ENCODE assay signal across 16 cellular contexts in the genomic region with DNA sequence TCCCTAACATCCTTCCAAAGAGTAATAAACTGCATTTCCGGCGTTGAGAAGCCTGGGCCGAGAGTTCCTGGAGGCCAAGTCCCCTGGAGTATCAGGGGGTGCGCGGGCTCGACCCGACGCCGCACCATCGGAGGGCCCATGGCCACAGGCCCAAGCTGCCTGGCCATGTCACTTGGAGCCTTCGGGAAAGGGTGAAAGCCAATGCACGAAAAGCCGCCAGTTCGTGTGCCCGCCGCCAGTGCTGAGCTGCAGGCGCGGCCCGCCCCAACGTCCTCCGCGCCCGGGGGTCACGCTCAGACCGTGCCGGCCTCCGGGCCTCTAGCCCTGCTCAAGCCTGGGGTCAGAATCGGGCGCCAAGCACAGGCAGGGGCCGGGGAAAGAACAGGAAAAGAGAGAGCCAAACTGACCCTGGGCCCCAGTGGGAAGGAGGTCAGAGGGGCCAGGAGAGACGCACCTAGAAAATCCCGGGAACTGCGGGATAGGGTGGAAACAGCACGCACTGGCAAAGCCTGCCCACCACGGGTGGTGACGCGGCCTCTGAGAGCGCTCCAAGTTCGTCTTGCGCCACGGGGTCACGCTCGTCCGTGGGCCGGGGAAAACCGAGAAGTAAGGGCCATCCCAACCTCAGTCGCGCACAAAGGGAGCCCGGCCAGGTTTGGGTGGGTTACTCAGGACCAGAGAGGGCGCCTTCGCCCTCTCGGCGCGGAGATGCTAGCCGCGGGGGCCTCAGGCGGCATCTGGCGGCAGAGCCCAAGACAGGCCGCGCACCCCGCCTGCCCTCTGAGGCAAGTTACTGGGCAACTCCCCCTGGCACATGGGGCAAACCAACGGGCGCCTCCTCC. TPM values are rescaled to one million over a fixed set of nuclear protein-coding genes. Genes with fewer than 3 reads are reported as not detected.
DNase-seq lines count a peak whose midpoint lies in the region; FAIRE-seq and TF ChIP-seq lines count a peak whose summit lies in the region.
"Had no signal": no experiment of that assay in that cellular context is flagged by ENCODE, and none has a peak within 500 bp of the region (broad histone marks: within the 10 kb centered on the region; RNA-seq: fewer than 3 reads in every experiment).

No MANE protein-coding gene starts in this region.

- intact Hi-C loops in A673 (cut with micrococcal nuclease; ENCODE audit: unreplicated experiment): loop anchor here (10.0 kb wide), 2 partner anchors 803 to 1433 kb away; no protein-coding TSS in a partner anchor
- intact Hi-C loops in ovary (cut with DNase I): loop anchor here in 2 of 4 donors (5.0 to 10.0 kb wide), 3 partner anchors 503 to 936 kb away; a partner anchor contains a TSS

- TF ChIP-seq CTCF in A673 (conservative IDR thresholded peaks at IDR 0.05; ENCODE audit: low read depth, low read length): no peak
- TF ChIP-seq CTCF in H1 (IDR thresholded peaks at IDR 0.05; ENCODE audit: control extremely low read depth in 1 of 3, insufficient read depth in 1 of 3, low read depth in 1 of 3, low read length in 3 of 3): no peak
- TF ChIP-seq CTCF in nephron (IDR thresholded peaks at IDR 0.05; ENCODE audit: unreplicated experiment in 3 of 3): no peak
- TF ChIP-seq CTCF in progenitor cell of endocrine pancreas (IDR thresholded peaks at IDR 0.05; ENCODE audit: unreplicated experiment): no peak
- TF ChIP-seq CTCF in ovary (IDR thresholded peaks at IDR 0.05): no peak

- H2BK120ac ChIP-seq in H1 (replicated peaks; ENCODE audit: low read depth, low read length): no peak overlapping the region

- no peak overlapping the region; the same call in 1 of the 2 replicates for H2BK12ac ChIP-seq in H1 (ENCODE audit: low read depth, low read length)

- no peak overlapping the region for H4K91ac ChIP-seq in H1 (replicated peaks; ENCODE audit: insufficient read length, low read length)

- 7% methylated on average over 59 of the region's 63 CpGs; no CpG with 5 or more reads in 1 of the 2 experiments for WGBS in H1 (ENCODE audit: extremely low coverage in 1 of 2, insufficient coverage in 1 of 2, insufficient read length in 1 of 2, insufficient replicate concordance in 2 of 2, low coverage in 1 of 2, low lambda C conversion rate in 2 of 2, missing lambda C conversion rate in 1 of 2), 2 experiments
- 5 to 12% (median 9%) methylated on average over 56 to 63 of the region's 63 CpGs for WGBS in ovary, 3 donors

- peaks cover 16 to 26% of the 10 kb centered on the region in 2 experiments for H4K20me1 ChIP-seq in H1 (replicated peaks in 1 of 2; ENCODE audit: control insufficient read depth in 1 of 2, insufficient read depth in 2 of 2, low read length in 2 of 2)

- H4K8ac ChIP-seq in H1 (ENCODE audit: extremely low read depth, insufficient read depth, low read length): no peak overlapping the region; the same call in 1 of the 2 replicates

- no peak overlapping the region for H3K9ac ChIP-seq in H1 (replicated peaks in 1 of 4; ENCODE audit: extremely low read depth in 1 of 4, low read depth in 3 of 4, low read length in 3 of 4)
- H3K9ac ChIP-seq: KMS-11 had no signal

- H3K27me3 ChIP-seq in A673 (replicated peaks; ENCODE audit: insufficient read depth, low read depth, low read length, poor library complexity): peaks cover 10% of the 10 kb centered on the region
- H3K27me3 ChIP-seq in H1 (replicated peaks in 1 of 4; ENCODE audit: control insufficient read depth in 3 of 4, extremely low read depth in 1 of 4, insufficient read depth in 3 of 4, low read length in 3 of 4): peaks cover 80 to 96% (median 89%) of the 10 kb centered on the region in 4 experiments
- H3K27me3 ChIP-seq in ovary: peaks cover 20% of the 10 kb centered on the region

- H3K27me3 Mint-ChIP-seq in nephron (ENCODE audit: low read depth): peaks cover 79% of the 10 kb centered on the region
- peaks cover 63% of the 10 kb centered on the region for H3K27me3 Mint-ChIP-seq in progenitor cell of endocrine pancreas

- no peak overlapping the region for H4K5ac ChIP-seq in H1 (ENCODE audit: insufficient read length, low read depth, low read length)

- no peak overlapping the region for H2BK15ac ChIP-seq in H1 (ENCODE audit: low read length)

- no peaks in the 10 kb centered on the region for H3K9me3 ChIP-seq in A673 (ENCODE audit: low read depth, low read length, poor library complexity, severe bottlenecking)
- no peaks in the 10 kb centered on the region for H3K9me3 ChIP-seq in H1 (ENCODE audit: insufficient read depth in 2 of 2, low read depth in 1 of 2, low read length in 1 of 2)
- H3K9me3 ChIP-seq in ovary: no peaks in the 10 kb centered on the region
- H3K9me3 ChIP-seq: suprapubic skin had no signal

- H3K4me3 ChIP-seq in A673 (ENCODE audit: low read depth, low read length, poor library complexity, severe bottlenecking) (peak overlapping the region; percentile 53), H1 (ENCODE audit: extremely low read depth in 1 of 4, insufficient read depth in 2 of 4, low read depth in 3 of 4, low read length in 4 of 4) (peak overlapping the region in 2 of 4 experiments; percentile 14 to 55; a peak in 2 of 8 replicates), ovary (no peak overlapping the region)

- POLR2A ChIA-PET in A673 (lab: Charles Lee; ENCODE audit: low non-redundant PET) (no interaction called here), H1 (lab: Charles Lee; ENCODE audit: partially characterized antibody) (interaction anchor here (1.0 kb wide), 1 partner anchor 9 kb away, joined by 4 read pairs; no protein-coding TSS in a partner anchor)

- no peak overlapping the region for H3K27ac ChIP-seq in A673 (ENCODE audit: low read depth, low read length, poor library complexity, severe bottlenecking)
- H3K27ac ChIP-seq in H1 (ENCODE audit: low read depth, low read length): no peak overlapping the region
- no peak overlapping the region for H3K27ac ChIP-seq in ovary
- H3K27ac ChIP-seq: KMS-11, suprapubic skin had no signal

- peaks cover 26% of the 10 kb centered on the region; the same call in 1 of the 2 replicates for H3K23me2 ChIP-seq in H1 (ENCODE audit: low read depth, low read length)

- H3K79me1 ChIP-seq in H1 (ENCODE audit: low read depth, low read length): no peaks in the 10 kb centered on the region

- H3K56ac ChIP-seq in H1 (replicated peaks; ENCODE audit: insufficient read length, low read depth, low read length): no peak overlapping the region

- H3K4me3 Mint-ChIP-seq in nephron (peak overlapping the region; percentile 54 to 72 (median 57)), progenitor cell of endocrine pancreas (ENCODE audit: low read depth) (no peak overlapping the region)

- no peaks in the 10 kb centered on the region for H3K79me2 ChIP-seq in H1 (ENCODE audit: control insufficient read depth in 1 of 2, insufficient read depth in 2 of 2, low read length in 2 of 2)

- H3K4me1 Mint-ChIP-seq in nephron (peaks cover 34% of the 10 kb centered on the region), progenitor cell of endocrine pancreas (ENCODE audit: low read depth) (peaks cover 12% of the 10 kb centered on the region)

- CTCF ChIA-PET in A673 (lab: Charles Lee) (interaction anchor here (0.6 kb wide), 2 partner anchors 18 to 90 kb away, joined by 5 to 6 read pairs; no protein-coding TSS in a partner anchor), H1 (lab: Charles Lee; ENCODE audit: partially characterized antibody) (interaction anchor here (0.6 to 3.0 kb wide), 15 partner anchors 9 to 1682 kb away, joined by 3 to 11 read pairs (median 3); no protein-coding TSS in a partner anchor)

- TF ChIP-seq POLR2A in H1 (IDR thresholded peaks at IDR 0.05; ENCODE audit: control extremely low read depth in 1 of 2, low read depth in 2 of 2, low read length in 2 of 2) (no peak), ovary (IDR thresholded peaks at IDR 0.05) (no peak)

- BruUV-seq in A673 (replicated peaks; lab: Mats Ljungman, UMichigan): no TSS peak

- no peak for TF ChIP-seq RAD21 in H1 (IDR thresholded peaks at IDR 0.05 in 1 of 2, conservative IDR thresholded peaks at IDR 0.05 in 1 of 2; ENCODE audit: low read depth in 2 of 2, low read length in 2 of 2)

- DNase-seq in A673 (ENCODE audit: low spot score) (no peak), ELF-1 (ENCODE audit: low read depth, low spot score) (peak; percentile 31), H1 (ENCODE audit: low read depth in 1 of 2, low spot score in 2 of 2) (no peak), NCI-H226 (no peak), progenitor cell of endocrine pancreas (ENCODE audit: low spot score, unreplicated experiment) (no peak), kidney tubule cell (ENCODE audit: low spot score) (no peak), ovary (no peak)
- DNase-seq: activated CD8-positive, alpha-beta memory T cell treated with anti-CD3 and anti-CD28 coated beads, Interleukin-2, amount 50 U/mL, for 4 hours; hypothalamus; NCI-H69; stimulated activated CD4-positive, alpha-beta T cell treated with anti-CD3 and anti-CD28 coated beads, Interleukin-4, amount 100 ng/mL, for 4 hours; T1000 had no signal

- H2BK20ac ChIP-seq in H1 (ENCODE audit: low read length): peak overlapping the region; percentile 61; the same call in 1 of the 2 replicates

- no peak overlapping the region for H2BK5ac ChIP-seq in H1 (ENCODE audit: low read depth, low read length)

- H3K18ac ChIP-seq in H1 (ENCODE audit: extremely low read depth, low read length): no peak overlapping the region

- TF ChIP-seq EP300 in H1 (IDR thresholded peaks at IDR 0.05; ENCODE audit: borderline replicate concordance in 1 of 2, low read depth in 2 of 2, low read length in 2 of 2): no peak
- TF ChIP-seq EP300 in ovary (IDR thresholded peaks at IDR 0.05): no peak

- H3K14ac ChIP-seq in H1 (ENCODE audit: insufficient read length): no peak overlapping the region

- no peak for FAIRE-seq in H1 (lab: Jason Lieb, UNC)

- no peak overlapping the region for H3K4ac ChIP-seq in H1 (replicated peaks; ENCODE audit: insufficient read length, low read depth, low read length)

- no peak overlapping the region for H2AK5ac ChIP-seq in H1 (ENCODE audit: low read depth, low read length)

- H3K4me2 ChIP-seq in H1 (ENCODE audit: insufficient read depth in 1 of 2, low read depth in 2 of 2, low read length in 2 of 2): peak overlapping the region; percentile 62 to 75
- H3K4me2 ChIP-seq: KMS-11 had no signal

- H3K4me1 ChIP-seq in A673 (ENCODE audit: insufficient read depth, low read length, poor library complexity, severe bottlenecking): peaks cover 34% of the 10 kb centered on the region
- H3K4me1 ChIP-seq in H1 (replicated peaks in 1 of 4; ENCODE audit: control insufficient read depth in 3 of 4, insufficient read depth in 4 of 4, low read length in 3 of 4): peaks cover 0 to 28% (median 20%) of the 10 kb centered on the region in 4 experiments; a peak in 6 of 7 replicates
- H3K4me1 ChIP-seq in ovary (ENCODE audit: insufficient read depth): peaks cover 6% of the 10 kb centered on the region

- H2AFZ ChIP-seq in H1 (ENCODE audit: low read length): no peak overlapping the region

- no peak overlapping the region for H3K27ac Mint-ChIP-seq in nephron
- no peak overlapping the region for H3K27ac Mint-ChIP-seq in progenitor cell of endocrine pancreas

- no peak overlapping the region for H3K23ac ChIP-seq in H1 (ENCODE audit: insufficient read length)

- H3K9me3 Mint-ChIP-seq in nephron (no peaks in the 10 kb centered on the region), progenitor cell of endocrine pancreas (ENCODE audit: low read depth) (no peaks in the 10 kb centered on the region)

- H3K36me3 ChIP-seq in A673 (ENCODE audit: insufficient read depth, low read length, poor library complexity, severe bottlenecking): no peaks in the 10 kb centered on the region
- H3K36me3 ChIP-seq in H1 (ENCODE audit: control insufficient read depth in 2 of 4, insufficient read depth in 4 of 4, low read length in 3 of 4): peaks cover 0 to 21% (median 0%) of the 10 kb centered on the region in 4 experiments; a peak in 1 of 8 replicates
- H3K36me3 ChIP-seq in ovary: no peaks in the 10 kb centered on the region
- H3K36me3 ChIP-seq: suprapubic skin had no signal

- H3K36me3 Mint-ChIP-seq in nephron (ENCODE audit: low read depth) (no peaks in the 10 kb centered on the region), progenitor cell of endocrine pancreas (ENCODE audit: insufficient read depth) (no peaks in the 10 kb centered on the region)

RNA-seq across cellular contexts. Expression of a gene that starts 4.2 kb away (rescaled TPM):
- total RNA-seq in A673 (2021): 52.2 and 56.2 TPM in 2 replicates
- total RNA-seq in H1 (2021; fragmentation: NEBNext Ultra II Directional; extraction: Animal tissue kit (Norgen Biotek cat#: 25700)): 0.26 and 0.38 TPM in 2 replicates
- polyA plus RNA-seq in H1 (2011; rRNA removed): 0.08 and 0.20 TPM in 2 replicates
- 0.31 TPM for polyA plus RNA-seq in H1 (2011; cell fraction: cytosol; rRNA removed)
- 0.40 TPM for polyA plus RNA-seq in H1 (2011; cell fraction: nucleus; rRNA removed)
- 0.07 to 0.15 TPM (median 0.12 TPM) in 4 replicates for polyA plus RNA-seq in H1 (2012, experiment 1 of 2)
- polyA plus RNA-seq in H1 (2012, experiment 2 of 2): 0.07 TPM
- 0.10 TPM for polyA plus RNA-seq in H1 (2013, experiment 1 of 2)
- 0.09 TPM for polyA plus RNA-seq in H1 (2013, experiment 2 of 2)
- 0.76 TPM in 1 of 2 replicates, not detected in the other for polyA minus RNA-seq in H1 (2011; rRNA and poly(A)+ RNA removed)
- polyA minus RNA-seq in H1 (2011; cell fraction: cytosol; rRNA and poly(A)+ RNA removed): not detected
- polyA minus RNA-seq in H1 (2011; cell fraction: nucleus; rRNA and poly(A)+ RNA removed): 0.30 TPM
- 0.19 and 0.38 TPM in 2 replicates for total RNA-seq in progenitor cell of endocrine pancreas
- 1 to 10 TPM in 1 of 7 donors, under 1 TPM in 6; 0.15 to 2.6 (median 0.78) TPM for total RNA-seq in ovary
- 1 to 10 TPM in 1 of 2 donors, under 1 TPM in 1; 0.79 to 3.6 TPM for polyA plus RNA-seq in ovary
- total RNA-seq: PC-3 had no signal

Comparison
In these comparisons a context has a peak if more than half of its experiments do, and no peak if none do; other contexts are left out.
1. RNA of a gene that starts 4.2 kb away (total RNA-seq): 52.2 to 56.2 TPM in A673; 0.15 to 2.6 TPM in ovary, 0.26 to 0.38 TPM in H1 and 0.19 to 0.38 TPM in progenitor cell of endocrine pancreas; every median in the first group is over 10 times any median in the second.